Comparison of ENCODE assay signal across 8 cellular contexts in the genomic region with DNA sequence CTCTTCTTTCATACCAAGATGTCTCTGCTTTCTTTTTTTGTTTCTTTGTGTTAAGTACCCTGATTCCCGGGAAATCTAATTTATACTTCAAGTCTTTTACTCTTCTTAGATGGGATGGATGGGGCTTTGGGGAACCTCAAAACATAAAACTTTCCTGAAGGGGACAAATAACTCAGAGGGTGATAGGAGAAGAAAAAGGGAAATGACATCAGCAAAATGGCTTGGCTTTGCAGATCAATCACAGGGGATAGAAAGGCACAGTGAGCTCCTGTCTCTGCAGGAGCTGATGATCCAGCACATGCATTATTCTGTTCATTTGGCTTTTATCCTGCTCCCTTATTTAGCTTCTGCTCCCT.
DNase-seq lines count a peak whose midpoint lies in the region; ATAC-seq and TF ChIP-seq lines count a peak whose summit lies in the region.

No MANE protein-coding gene starts in this region.

- no peak for TF ChIP-seq CTCF in SU-DHL-6 (IDR thresholded peaks at IDR 0.05; ENCODE audit: insufficient read depth, low read length, poor library complexity, severe bottlenecking)

- no peak overlapping the region for H2AFZ ChIP-seq in SU-DHL-6 (ENCODE audit: low read depth, low read length, severe bottlenecking)

- H3K9ac ChIP-seq in SU-DHL-6 (ENCODE audit: low read length), result no peak overlapping the region

- H3K4me1 ChIP-seq in iPS DF 6.9 (ENCODE audit: control insufficient read depth, insufficient read depth, low read length), result peaks cover 4% of the 10 kb centered on the region; the same call in 1 of the 2 replicates

- peaks cover 44% of the 10 kb centered on the region for H3K27me3 Mint-ChIP-seq in stimulated activated memory B cell treated with anti-CD40 and anti-IgM and Interleukin-4, amounts not matched to agents 10 μg/mL and 1 μg/mL and 100 μg/mL, for 72 hours

- H3K9me3 Mint-ChIP-seq in stimulated activated memory B cell treated with anti-CD40 and anti-IgM and Interleukin-4, amounts not matched to agents 10 μg/mL and 1 μg/mL and 100 μg/mL, for 72 hours, result no peaks in the 10 kb centered on the region

- H3K4me2 ChIP-seq in SU-DHL-6 (ENCODE audit: low read depth, low read length, poor library complexity, severe bottlenecking), result peak overlapping the region; percentile 50

- peaks cover 24% of the 10 kb centered on the region for H3K4me1 Mint-ChIP-seq in stimulated activated memory B cell treated with anti-CD40 and anti-IgM and Interleukin-4, amounts not matched to agents 10 μg/mL and 1 μg/mL and 100 μg/mL, for 72 hours

- no peaks in the 10 kb centered on the region for H3F3A ChIP-seq in SU-DHL-6 (ENCODE audit: insufficient read depth)

- H3K27me3 ChIP-seq in SU-DHL-6 (ENCODE audit: low read length), result no peaks in the 10 kb centered on the region
- no peaks in the 10 kb centered on the region for H3K27me3 ChIP-seq in iPS DF 6.9 (ENCODE audit: control insufficient read depth, insufficient read depth, low read length)

- H3K9me2 ChIP-seq in SU-DHL-6 (replicated peaks; ENCODE audit: insufficient read depth, low read length), result no peaks in the 10 kb centered on the region

- H3K36me3 Mint-ChIP-seq in stimulated activated memory B cell treated with anti-CD40 and anti-IgM and Interleukin-4, amounts not matched to agents 10 μg/mL and 1 μg/mL and 100 μg/mL, for 72 hours, result no peaks in the 10 kb centered on the region

- no CpG with 5 or more reads among the region's 1 CpG for WGBS in iPS DF 6.9 (ENCODE audit: insufficient coverage, insufficient read length)

- H3K4me3 Mint-ChIP-seq in stimulated activated memory B cell treated with anti-CD40 and anti-IgM and Interleukin-4, amounts not matched to agents 10 μg/mL and 1 μg/mL and 100 μg/mL, for 72 hours, result peak overlapping the region; percentile 65

- H3K79me2 ChIP-seq in SU-DHL-6 (ENCODE audit: insufficient read depth, low read length), result no peaks in the 10 kb centered on the region

- H3K27ac Mint-ChIP-seq in stimulated activated memory B cell treated with anti-CD40 and anti-IgM and Interleukin-4, amounts not matched to agents 10 μg/mL and 1 μg/mL and 100 μg/mL, for 72 hours, result peak overlapping the region; percentile 32

- no peak for ATAC-seq in stimulated activated memory B cell treated with anti-CD40 and anti-IgM and Interleukin-4, amounts not matched to agents 10 μg/mL and 1 μg/mL and 100 μg/mL, for 72 hours
- ATAC-seq in GM18511 (IDR thresholded peaks at IDR 0.05; ENCODE audit: unreplicated experiment), result no peak

- H3K4me3 ChIP-seq in SU-DHL-6 (ENCODE audit: insufficient read depth, low read length, poor library complexity, severe bottlenecking) (no peak overlapping the region), iPS DF 6.9 (ENCODE audit: low read length) (no peak overlapping the region; the same call in 1 of the 2 replicates)

- H3K27ac ChIP-seq in SU-DHL-6 (ENCODE audit: low read depth, low read length), result no peak overlapping the region
- H3K27ac ChIP-seq in iPS DF 6.9 (ENCODE audit: low read length), result peak overlapping the region; percentile 8

- no peaks in the 10 kb centered on the region for H4K20me1 ChIP-seq in SU-DHL-6 (ENCODE audit: low read depth, low read length)

- DNase-seq in NCI-H345 treated with DMSO at 0.1 percent for 48 hours (lab: John Stamatoyannopoulos, UW; ENCODE audit: unreplicated experiment) (peak; percentile 61), NCI-H345 (lab: John Stamatoyannopoulos, UW) (no peak), iPS DF 6.9 (ENCODE audit: low read depth, low spot score) (no peak), middle frontal gyrus (ENCODE audit: extremely low spot score, low spot score) (no peak), NOMO-1 treated with dmso at 0.1 percent for 144 hours (lab: John Stamatoyannopoulos, UW; ENCODE audit: unreplicated experiment) (no peak)

- H3K36me3 ChIP-seq in SU-DHL-6 (ENCODE audit: low read length), result no peaks in the 10 kb centered on the region
- peaks cover under 1% of the 10 kb centered on the region; the same call in 1 of the 2 replicates for H3K36me3 ChIP-seq in iPS DF 6.9 (ENCODE audit: control insufficient read depth, insufficient read depth, low read length)

- no peaks in the 10 kb centered on the region for H3K9me3 ChIP-seq in SU-DHL-6 (ENCODE audit: insufficient read depth, low read length)
- H3K9me3 ChIP-seq in iPS DF 6.9 (ENCODE audit: control insufficient read depth, insufficient read depth, low read length), result no peaks in the 10 kb centered on the region
